Comparison of ENCODE assay signal across 13 cellular contexts in genomic region chr4:183441276-183441675, GRCh38.
"Had no signal": no experiment of that assay in that cellular context is flagged by ENCODE, and none has a peak within 500 bp of the region (broad histone marks: within the 10 kb centered on the region; RNA-seq: fewer than 3 reads in every experiment).

No MANE protein-coding gene starts in this region.

- H3K4me3 Mint-ChIP-seq: dendritic cell treated with granulocyte-macrophage colony-stimulating factor and Interleukin-4, amounts not matched to agents 40 ng/mL and 50 ng/mL, for 4 days; effector memory CD8-positive, alpha-beta T cell; T-helper 17 cell had no signal

- ATAC-seq: activated naive CD4-positive, alpha-beta T cell treated with anti-CD3 and anti-CD28 coated beads, Interleukin-2, amount 50 U/mL, for 72 hours; effector memory CD8-positive, alpha-beta T cell; T-helper 17 cell had no signal

- H3K27ac Mint-ChIP-seq: activated naive CD4-positive, alpha-beta T cell treated with anti-CD3 and anti-CD28 coated beads, Interleukin-2, amount 50 U/mL, for 72 hours; dendritic cell treated with granulocyte-macrophage colony-stimulating factor and Interleukin-4, amounts not matched to agents 40 ng/mL and 50 ng/mL, for 4 days; effector memory CD8-positive, alpha-beta T cell; T-helper 17 cell had no signal

- H3K9me3 ChIP-seq: ovary, thyroid gland had no signal

- H3K27me3 ChIP-seq: brain microvascular endothelial cell, ovary, thyroid gland had no signal

- H3K27me3 Mint-ChIP-seq: dendritic cell treated with granulocyte-macrophage colony-stimulating factor and Interleukin-4, amounts not matched to agents 40 ng/mL and 50 ng/mL, for 4 days; T-helper 17 cell had no signal

- DNase-seq: activated CD4-positive, alpha-beta T cell treated with anti-CD3 and anti-CD28 coated beads, Interleukin-2, amount 50 U/mL, for 1 hour; activated CD4-positive, CD25-positive, alpha-beta regulatory T cell; amniotic stem cell; brain microvascular endothelial cell; effector memory CD8-positive, alpha-beta T cell; glutamatergic neuron; mammary epithelial cell; ovary; T-helper 17 cell; thyroid gland had no signal

- H3K9me3 Mint-ChIP-seq: activated naive CD4-positive, alpha-beta T cell treated with anti-CD3 and anti-CD28 coated beads, Interleukin-2, amount 50 U/mL, for 72 hours; dendritic cell treated with granulocyte-macrophage colony-stimulating factor and Interleukin-4, amounts not matched to agents 40 ng/mL and 50 ng/mL, for 4 days; effector memory CD8-positive, alpha-beta T cell; neural crest cell had no signal

- H3K4me3 ChIP-seq: ovary, thyroid gland had no signal

- H3K27ac ChIP-seq: brain microvascular endothelial cell, ovary, thyroid gland had no signal

- H3K36me3 ChIP-seq: ovary had no signal
